ENCODE assay signal across 20 cellular contexts in the genomic region with DNA sequence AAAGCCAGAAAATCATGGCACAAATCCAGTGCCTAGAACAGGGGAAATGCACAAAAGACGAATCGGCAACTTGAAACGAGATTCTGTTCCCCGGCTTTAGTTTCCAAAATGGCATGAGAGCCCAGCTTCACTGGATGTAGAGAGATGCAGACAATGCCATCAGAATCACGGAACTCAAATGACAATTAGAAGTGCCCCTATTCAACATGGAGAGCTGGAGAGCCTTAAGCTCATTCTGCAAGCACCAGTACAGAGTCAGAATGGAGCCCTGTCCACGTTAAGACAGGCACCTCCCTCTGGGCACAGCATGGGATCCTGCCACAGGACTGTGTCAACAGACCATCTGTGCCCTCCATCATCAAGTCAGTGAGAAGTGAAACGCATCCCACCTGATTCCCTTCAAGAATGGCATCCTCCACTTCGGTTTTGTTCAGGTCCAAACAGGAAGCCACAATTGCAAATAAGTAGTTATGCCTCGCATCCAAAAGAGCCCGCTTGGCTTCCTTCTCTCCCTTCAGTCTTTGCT. TPM values are rescaled to one million over a fixed set of nuclear protein-coding genes. Genes with fewer than 3 reads are reported as not detected.
DNase-seq lines count a peak whose midpoint lies in the region; ATAC-seq and TF ChIP-seq lines count a peak whose summit lies in the region.
"Had no signal": no experiment of that assay in that cellular context is flagged by ENCODE, and none has a peak within 500 bp of the region (broad histone marks: within the 10 kb centered on the region; RNA-seq: fewer than 3 reads in every experiment).

No MANE protein-coding gene starts in this region.

- H3K4me1 ChIP-seq in esophagus muscularis mucosa, result peaks cover 0 to 11% (median 5%) of the 10 kb centered on the region in 4 donors
- H3K4me1 ChIP-seq: parathyroid adenoma, vagina had no signal

- peak; percentile 90 for DNase-seq in COR-L47 (lab: John Stamatoyannopoulos, UW)
- peak; percentile 61 for DNase-seq in NCI-H1092 (lab: John Stamatoyannopoulos, UW)
- peak; percentile 4 for DNase-seq in NCI-H345 treated with DMSO at 0.1 percent for 48 hours (lab: John Stamatoyannopoulos, UW; ENCODE audit: unreplicated experiment)
- no peak for DNase-seq in effector CD8-positive, alpha-beta T cell (lab: John Stamatoyannopoulos, UW)
- no peak for DNase-seq in stimulated activated CD4-positive, alpha-beta T cell treated with anti-CD3 and anti-CD28 coated beads, Interleukin-2, amount 100 ng/mL, for 48 hours
- no peak for DNase-seq in esophagus muscularis mucosa (ENCODE audit: extremely low spot score)
- DNase-seq: activated naive CD4-positive, alpha-beta T cell treated with anti-CD3 and anti-CD28 coated beads, Interleukin-2, amount 50 U/mL, for 16 hours; GF-D8; GOT3; left colon; MV-4-11; natural killer cell; stimulated activated CD4-positive, alpha-beta T cell treated with anti-CD3 and anti-CD28 coated beads, Interleukin-15, amount 100 ng/mL, for 24 hours had no signal

- intact Hi-C loops in esophagus muscularis mucosa (cut with DNase I), result no loop called here

- H3K27me3 Mint-ChIP-seq in brain, result peaks cover 3% of the 10 kb centered on the region

- no peaks in the 10 kb centered on the region for H3K36me3 ChIP-seq in esophagus muscularis mucosa
- H3K36me3 ChIP-seq: vagina had no signal

- H3K4me1 Mint-ChIP-seq in brain, result peaks cover 28% of the 10 kb centered on the region
- H3K4me1 Mint-ChIP-seq: natural killer cell had no signal

- no peaks in the 10 kb centered on the region for H3K27me3 ChIP-seq in esophagus muscularis mucosa
- H3K27me3 ChIP-seq: vagina had no signal

- peaks cover 0 to 26% (median 14%) of the 10 kb centered on the region in 5 experiments for H3K9me3 Mint-ChIP-seq in brain

- H3K36me3 Mint-ChIP-seq in brain, result peaks cover 4% of the 10 kb centered on the region

- TF ChIP-seq POLR2A in esophagus muscularis mucosa (IDR thresholded peaks at IDR 0.05; ENCODE audit: low read depth), result no peak

- TF ChIP-seq EP300 in esophagus muscularis mucosa (IDR thresholded peaks at IDR 0.05), result no peak

- TF ChIP-seq CTCF in brain (conservative IDR thresholded peaks at IDR 0.05), result no peak
- no peak for TF ChIP-seq CTCF in esophagus muscularis mucosa (IDR thresholded peaks at IDR 0.05)

- no peak for ATAC-seq in HG03457 (IDR thresholded peaks at IDR 0.05; ENCODE audit: unreplicated experiment)
- ATAC-seq: left colon, natural killer cell, sciatic nerve had no signal

- peak overlapping the region in 2 of 5 experiments; percentile 24 to 76 for H3K4me3 Mint-ChIP-seq in brain
- H3K4me3 Mint-ChIP-seq: natural killer cell had no signal

- H3K9me3 ChIP-seq in esophagus muscularis mucosa, result peaks cover 0 to 8% (median 3%) of the 10 kb centered on the region in 4 donors
- H3K9me3 ChIP-seq: vagina had no signal

- no peak overlapping the region for H3K4me3 ChIP-seq in esophagus muscularis mucosa
- H3K4me3 ChIP-seq: coronary artery, vagina had no signal

- no peak overlapping the region for H3K27ac ChIP-seq in esophagus muscularis mucosa (replicated peaks in 1 of 4)
- H3K27ac ChIP-seq: C4-2B, coronary artery, parathyroid adenoma, vagina had no signal

- 59% methylated on average over 10 of the region's 10 CpGs for WGBS in esophagus muscularis mucosa

- H3K27ac Mint-ChIP-seq in brain, result peak overlapping the region in 4 of 5 experiments; percentile 54 to 87 (median 68)
- H3K27ac Mint-ChIP-seq: natural killer cell had no signal

RNA-seq across cellular contexts. Expression of a gene that starts 13.7 kb away (rescaled TPM):
- polyA plus RNA-seq in brain (ENCODE audit: insufficient read depth, low read depth, low replicate concordance), result 0.41 TPM
- total RNA-seq in esophagus muscularis mucosa, result 1 to 10 TPM in 1 of 4 donors, under 1 TPM in 3; 0.17 to 1.2 (median 0.63) TPM
- total RNA-seq: natural killer cell had no signal

Comparison
In these comparisons a context has a peak if more than half of its experiments do, and no peak if none do; other contexts are left out.
1. DNase-seq: peak in COR-L47 (single experiment), NCI-H1092 (single experiment) and NCI-H345 treated with DMSO at 0.1 percent for 48 hours (single experiment); none in effector CD8-positive, alpha-beta T cell (single experiment), stimulated activated CD4-positive, alpha-beta T cell treated with anti-CD3 and anti-CD28 coated beads, Interleukin-2, amount 100 ng/mL, for 48 hours (0 of 2) and esophagus muscularis mucosa (single experiment).